8 cellular contexts compared by ENCODE assay signal in the genomic region with DNA sequence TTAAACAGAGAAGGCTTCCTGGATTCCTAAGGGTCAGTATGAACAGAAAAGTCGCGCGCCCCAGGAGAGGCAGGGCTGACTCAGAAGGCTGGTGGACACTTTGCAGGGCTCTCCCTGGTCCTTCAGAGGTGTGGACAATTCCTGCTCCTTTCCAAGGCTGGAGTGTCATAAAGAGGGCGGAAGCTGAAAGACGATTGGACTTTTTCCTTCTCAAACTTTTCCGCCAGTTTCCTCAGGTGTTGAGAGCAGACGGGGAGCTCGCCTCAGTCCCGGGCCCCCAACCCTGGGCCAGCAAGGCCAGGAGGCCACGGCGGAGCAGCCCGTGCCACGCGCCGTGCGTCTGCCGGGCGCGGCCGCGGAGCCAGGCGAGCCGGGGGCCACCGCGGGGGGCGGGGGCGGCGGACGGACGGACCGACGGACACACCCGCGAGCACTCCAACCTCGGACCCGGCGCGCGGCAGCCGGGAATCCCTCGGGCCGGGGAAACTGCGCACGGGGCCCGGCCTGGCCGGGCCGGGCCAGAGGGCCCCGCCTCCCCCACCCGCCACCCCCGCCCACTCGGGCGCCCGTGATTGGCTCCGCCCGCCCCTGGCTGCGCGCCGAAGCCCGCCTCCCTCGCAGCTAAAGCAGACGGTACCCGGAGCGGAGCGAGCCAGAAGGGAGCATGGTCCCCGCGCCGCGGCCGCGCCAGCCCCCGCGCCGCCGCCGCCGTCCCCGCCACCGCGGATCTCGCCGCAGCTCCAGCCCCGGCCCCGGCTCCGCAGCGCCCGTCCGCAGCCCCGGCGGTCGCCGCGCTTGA. TPM values are rescaled to one million over a fixed set of nuclear protein-coding genes. Genes with fewer than 3 reads are reported as not detected.
DNase-seq lines count a peak whose midpoint lies in the region; TF ChIP-seq lines count a peak whose summit lies in the region.

TSS of gene KLHL29 (plus strand) at position 629 of the 799 bp plus-strand sequence. CDS start 177,018 bp downstream, outside the sequence.

- TF ChIP-seq CTCF in WI38 (IDR thresholded peaks at IDR 0.05; ENCODE audit: low read depth, low read length) (no peak), mammary epithelial cell (conservative IDR thresholded peaks at IDR 0.05 in 1 of 2, IDR thresholded peaks at IDR 0.05 in 1 of 2; ENCODE audit: extremely low read depth in 1 of 2, insufficient read depth in 1 of 2, low read depth in 1 of 2, low read length in 2 of 2) (no peak)

- in situ Hi-C loops in mammary epithelial cell (cut with MboI; ENCODE audit: low sequenced_read_pairs in 2 of 2): no loop called here

- 30% methylated on average over 9 of the region's 92 CpGs for WGBS in mammary epithelial cell (ENCODE audit: low coverage, missing lambda C conversion rate)

- BruUV-seq in mammary epithelial cell (replicated peaks; lab: Mats Ljungman, UMichigan): TSS peak; percentile 63

- no peak within 1 kb of the TSS for H3K9ac ChIP-seq in mammary epithelial cell (ENCODE audit: insufficient read depth, low read length)

- intact Hi-C loops in mammary epithelial cell (cut with micrococcal nuclease): loop anchor here (10.0 kb wide), 1 partner anchor 380 kb away; no protein-coding TSS in a partner anchor

- CTCF ChIA-PET in mammary epithelial cell (lab: Charles Lee; ENCODE audit: low non-redundant PET): no interaction called here

- H3K4me1 ChIP-seq in mammary epithelial cell (ENCODE audit: insufficient read depth, low read length): peaks cover 27% of the 10 kb centered on the region

- dilution Hi-C loops in mammary epithelial cell (cut with HindIII; ENCODE audit: low sequenced_read_pairs): no loop called here

- H3K9me3 ChIP-seq in mammary epithelial cell (replicated peaks; ENCODE audit: insufficient read depth, low read length): no peaks in the 10 kb centered on the region

- no peaks in the 10 kb centered on the region for H3K36me3 ChIP-seq in mammary epithelial cell (ENCODE audit: insufficient read depth, low read length)

- H4K20me1 ChIP-seq in mammary epithelial cell (ENCODE audit: insufficient read depth, low read length): no peaks in the 10 kb centered on the region

- no peak within 1 kb of the TSS for H3K27ac ChIP-seq in mammary epithelial cell (ENCODE audit: insufficient read depth, low read depth, low read length)

- peak within 1 kb of the TSS; percentile 83 for H3K4me3 ChIP-seq in WI38 (ENCODE audit: low read depth, low read length)
- peak within 1 kb of the TSS; percentile 57 to 88 (median 66) for H3K4me3 ChIP-seq in mammary epithelial cell (replicated peaks in 1 of 3; ENCODE audit: insufficient read depth in 1 of 3, low read depth in 2 of 3, low read length in 3 of 3)

- H3K4me2 ChIP-seq in mammary epithelial cell (ENCODE audit: insufficient read depth, low read depth, low read length): peak within 1 kb of the TSS; percentile 100

- H2AFZ ChIP-seq in mammary epithelial cell (ENCODE audit: low read depth, low read length): peak within 1 kb of the TSS; percentile 79

- peaks cover 2% of the 10 kb centered on the region for H3K27me3 ChIP-seq in mammary epithelial cell (ENCODE audit: insufficient read depth, low read length)

- peak; percentile 28 for DNase-seq in GOT3 (lab: John Stamatoyannopoulos, UW)
- DNase-seq in M059J (ENCODE audit: low read depth): peak; percentile 54
- peak; percentile 65 for DNase-seq in mammary epithelial cell
- peak; percentile 52 for DNase-seq in inferior parietal cortex (ENCODE audit: extremely low spot score)
- DNase-seq in stimulated activated CD4-positive, alpha-beta T cell treated with anti-CD3 and anti-CD28 coated beads, Interleukin-12 subunit alpha, Interleukin-12 subunit beta, amount 100 ng/mL, for 4 hours: peak; percentile 77
- no peak for DNase-seq in middle frontal gyrus (ENCODE audit: extremely low spot score, low spot score)

- peak; percentile 61 for TF ChIP-seq POLR2A in GM10847 (IDR thresholded peaks at IDR 0.05; ENCODE audit: extremely low read depth, insufficient read length)

- H3K79me2 ChIP-seq in mammary epithelial cell (ENCODE audit: insufficient read depth, low read length): peaks cover 11% of the 10 kb centered on the region

RNA-seq across cellular contexts. Expression of gene KLHL29, which starts in this region (rescaled TPM):
- 0.67 and 0.71 TPM in 2 replicates for total RNA-seq in M059J (2014; rRNA removed; shearing (Covaris generic))
- total RNA-seq in mammary epithelial cell: 10 to 100 TPM; 15.6 to 16.3 TPM
- polyA plus RNA-seq in mammary epithelial cell: 3.6 TPM
- 0.93 TPM for polyA minus RNA-seq in mammary epithelial cell

Comparison
In these comparisons a context has a peak if more than half of its experiments do, and no peak if none do; other contexts are left out.
1. Peak in DNase-seq in M059J; RNA of the gene not detected or under 1 TPM.